In the genomic region with DNA sequence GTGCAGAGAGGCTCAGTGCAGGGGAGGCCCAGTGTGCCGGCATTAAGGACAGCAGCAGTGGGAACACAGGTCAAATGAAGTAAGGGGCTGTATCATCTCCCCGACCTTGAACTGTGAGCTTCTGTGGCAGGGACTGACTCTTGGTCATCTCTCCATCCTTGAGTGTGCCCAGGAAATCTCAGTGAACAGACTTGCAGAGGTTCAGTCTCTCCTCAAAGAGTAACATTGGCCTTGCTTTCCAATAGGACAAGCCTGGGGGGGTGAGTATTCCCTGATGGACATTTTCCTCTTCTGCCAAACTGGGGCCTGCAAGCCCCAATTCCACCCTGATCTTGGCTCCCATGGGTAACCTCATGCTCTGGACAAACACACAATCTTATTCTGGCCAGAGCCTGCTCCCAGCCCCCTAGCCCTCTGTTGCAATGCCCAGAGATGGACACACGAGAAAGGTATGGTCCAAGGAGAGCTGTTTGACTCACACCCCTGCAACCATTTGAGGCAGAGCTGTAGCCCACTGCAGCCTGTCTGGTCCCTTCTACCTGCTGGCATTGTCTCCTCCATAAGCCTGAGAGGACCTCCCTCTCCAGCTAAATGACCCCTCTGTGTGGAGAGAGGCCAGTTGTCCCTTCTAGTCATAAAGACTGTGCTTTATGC, we compare ENCODE assay signal across 23 cellular contexts. TPM values are rescaled to one million over a fixed set of nuclear protein-coding genes. Genes with fewer than 3 reads are reported as not detected.
DNase-seq lines count a peak whose midpoint lies in the region; FAIRE-seq and TF ChIP-seq lines count a peak whose summit lies in the region.
"Had no signal": no experiment of that assay in that cellular context is flagged by ENCODE, and none has a peak within 500 bp of the region (broad histone marks: within the 10 kb centered on the region; RNA-seq: fewer than 3 reads in every experiment).

No MANE protein-coding gene starts in this region.

- no peak overlapping the region for H2BK5ac ChIP-seq in H1 (ENCODE audit: low read depth, low read length)

- no peak overlapping the region for H4K5ac ChIP-seq in H1 (ENCODE audit: insufficient read length, low read depth, low read length)

- no peak overlapping the region for H2BK15ac ChIP-seq in H1 (ENCODE audit: low read length)

- no peaks in the 10 kb centered on the region for H3K27me3 Mint-ChIP-seq in CD14-positive monocyte (ENCODE audit: low read depth in 3 of 3)

- intact Hi-C loops in CD14-positive monocyte (cut with micrococcal nuclease) (loop anchor here in 1 of 2 donors (10.0 kb wide), 1 partner anchor 472 kb away; no protein-coding TSS in a partner anchor), posterior vena cava (cut with DNase I) (no loop called here)

- peaks cover 0 to 1% of the 10 kb centered on the region in 2 experiments for H4K20me1 ChIP-seq in H1 (replicated peaks in 1 of 2; ENCODE audit: control insufficient read depth in 1 of 2, insufficient read depth in 2 of 2, low read length in 2 of 2)

- H3K27ac Mint-ChIP-seq in CD14-positive monocyte: peak overlapping the region in 2 of 7 donors; percentile 55 to 68
- H3K27ac Mint-ChIP-seq: natural killer cell treated with Interleukin-12 subunit alpha and Interleukin-12 subunit beta and Interleukin-15 and Interleukin-18, amount 100 ng/mL, for 72 hours had no signal

- H4K91ac ChIP-seq in H1 (replicated peaks; ENCODE audit: insufficient read length, low read length): no peak overlapping the region

- H3K4me3 ChIP-seq in H7 (ENCODE audit: insufficient read depth, low read depth, low read length): no peak overlapping the region
- no peak overlapping the region for H3K4me3 ChIP-seq in H1 (ENCODE audit: extremely low read depth in 1 of 4, insufficient read depth in 2 of 4, low read depth in 3 of 4, low read length in 4 of 4)
- H3K4me3 ChIP-seq in MG63: no peak overlapping the region
- H3K4me3 ChIP-seq: SJSA1 had no signal

- TF ChIP-seq EP300 in H1 (IDR thresholded peaks at IDR 0.05; ENCODE audit: borderline replicate concordance in 1 of 2, low read depth in 2 of 2, low read length in 2 of 2): no peak

- H2AK5ac ChIP-seq in H1 (ENCODE audit: low read depth, low read length): no peak overlapping the region

- H3K36me3 ChIP-seq in H7 (replicated peaks; ENCODE audit: control insufficient read depth, insufficient read depth, low read length) (peaks cover 21% of the 10 kb centered on the region), H1 (ENCODE audit: control insufficient read depth in 2 of 4, insufficient read depth in 4 of 4, low read length in 3 of 4) (peaks cover 14 to 30% (median 21%) of the 10 kb centered on the region in 4 experiments), MG63 (peaks cover 42% of the 10 kb centered on the region)

- no peak overlapping the region for H3K4ac ChIP-seq in H1 (replicated peaks; ENCODE audit: insufficient read length, low read depth, low read length)

- H3K27me3 ChIP-seq in H7 (ENCODE audit: control insufficient read depth, insufficient read depth, low read length): no peaks in the 10 kb centered on the region
- no peaks in the 10 kb centered on the region for H3K27me3 ChIP-seq in H1 (replicated peaks in 1 of 4; ENCODE audit: control insufficient read depth in 3 of 4, extremely low read depth in 1 of 4, insufficient read depth in 3 of 4, low read length in 3 of 4)
- H3K27me3 ChIP-seq in MG63: no peaks in the 10 kb centered on the region
- H3K27me3 ChIP-seq: SJSA1 had no signal

- H3K4me2 ChIP-seq in H1 (ENCODE audit: insufficient read depth in 1 of 2, low read depth in 2 of 2, low read length in 2 of 2): no peak overlapping the region

- no peak for FAIRE-seq in H1 (lab: Jason Lieb, UNC)
- FAIRE-seq: HTR-8/SVneo had no signal

- no peaks in the 10 kb centered on the region for H3K79me1 ChIP-seq in H1 (ENCODE audit: low read depth, low read length)

- no peak overlapping the region for H2AFZ ChIP-seq in H1 (ENCODE audit: low read length)

- TF ChIP-seq RAD21 in H1 (IDR thresholded peaks at IDR 0.05 in 1 of 2, conservative IDR thresholded peaks at IDR 0.05 in 1 of 2; ENCODE audit: low read depth in 2 of 2, low read length in 2 of 2): no peak

- no peak; a peak in 1 of 3 replicates for TF ChIP-seq POLR2A in H1 (IDR thresholded peaks at IDR 0.05; ENCODE audit: control extremely low read depth in 1 of 2, low read depth in 2 of 2, low read length in 2 of 2)

- H3K23ac ChIP-seq in H1 (ENCODE audit: insufficient read length): no peak overlapping the region

- no peaks in the 10 kb centered on the region for H3K9me3 ChIP-seq in H1 (ENCODE audit: insufficient read depth in 2 of 2, low read depth in 1 of 2, low read length in 1 of 2)
- H3K9me3 ChIP-seq in MG63: no peaks in the 10 kb centered on the region
- H3K9me3 ChIP-seq: SJSA1 had no signal

- no peaks in the 10 kb centered on the region for H3K9me3 Mint-ChIP-seq in CD14-positive monocyte
- H3K9me3 Mint-ChIP-seq: natural killer cell treated with Interleukin-12 subunit alpha and Interleukin-12 subunit beta and Interleukin-15 and Interleukin-18, amount 100 ng/mL, for 72 hours had no signal

- no peak overlapping the region for H3K27ac ChIP-seq in H1 (ENCODE audit: low read depth, low read length)
- H3K27ac ChIP-seq: epithelial cell of prostate, SJSA1 had no signal

- no peak overlapping the region for H4K8ac ChIP-seq in H1 (ENCODE audit: extremely low read depth, insufficient read depth, low read length)

- H3K4me1 Mint-ChIP-seq in CD14-positive monocyte: peaks cover 3% of the 10 kb centered on the region

- H3K18ac ChIP-seq in H1 (ENCODE audit: extremely low read depth, low read length): no peak overlapping the region; the same call in 1 of the 2 replicates

- H3K36me3 Mint-ChIP-seq in CD14-positive monocyte: peaks cover 40 to 68% of the 10 kb centered on the region in 2 donors

- H2BK20ac ChIP-seq in H1 (ENCODE audit: low read length): no peak overlapping the region

- no peak overlapping the region for H3K9ac ChIP-seq in H1 (replicated peaks in 1 of 4; ENCODE audit: extremely low read depth in 1 of 4, low read depth in 3 of 4, low read length in 3 of 4)

- no peak overlapping the region for H2BK12ac ChIP-seq in H1 (ENCODE audit: low read depth, low read length)

- CTCF ChIA-PET in H1 (lab: Charles Lee; ENCODE audit: partially characterized antibody): interaction anchor here (0.6 to 2.4 kb wide), 4 partner anchors 11 to 698 kb away, joined by 3 to 6 read pairs (median 4); partner anchors contain the start of gene TLE3

- H3K14ac ChIP-seq in H1 (ENCODE audit: insufficient read length): no peak overlapping the region

- DNase-seq in CD14-positive monocyte (ENCODE audit: low spot score) (peak; percentile 40), H7 (peak; percentile 33), H1 (ENCODE audit: low read depth in 1 of 2, low spot score in 2 of 2) (no peak), posterior vena cava (ENCODE audit: low spot score) (peak; percentile 58), foreskin melanocyte (no peak), NCI-H2029 treated with DMSO at 0.1 percent for 48 hours (lab: John Stamatoyannopoulos, UW) (no peak), MG63 (no peak)
- DNase-seq: activated CD4-positive, alpha-beta T cell treated with anti-CD3 and anti-CD28 coated beads, Interleukin-2, amount 50 U/mL, for 48 hours; activated gamma-delta T cell treated with Interleukin-2 at 50 U/mL for 16 hours; anterior cingulate cortex; caudate nucleus; foreskin fibroblast; GF-D8; midbrain; NCI-H1105 treated with DMSO at 0.1 percent for 48 hours; NCI-H2081 treated with DMSO at 0.1 percent for 48 hours; NCI-H510A; T-helper 2 cell; WERI-Rb-1 had no signal

- H2BK120ac ChIP-seq in H1 (replicated peaks; ENCODE audit: low read depth, low read length): no peak overlapping the region

- TF ChIP-seq CTCF in CD14-positive monocyte (IDR thresholded peaks at IDR 0.05): no peak
- no peak for TF ChIP-seq CTCF in H1 (IDR thresholded peaks at IDR 0.05; ENCODE audit: control extremely low read depth in 1 of 3, insufficient read depth in 1 of 3, low read depth in 1 of 3, low read length in 3 of 3)

- H3K4me1 ChIP-seq in H1 (replicated peaks in 1 of 4; ENCODE audit: control insufficient read depth in 3 of 4, insufficient read depth in 4 of 4, low read length in 3 of 4): peaks cover 0 to 7% (median 3%) of the 10 kb centered on the region in 4 experiments; a peak in 5 of 7 replicates
- H3K4me1 ChIP-seq: SJSA1 had no signal

- POLR2A ChIA-PET in H1 (lab: Charles Lee; ENCODE audit: partially characterized antibody): interaction anchor here (0.6 to 1.7 kb wide), 4 partner anchors 11 to 283 kb away, joined by 3 to 7 read pairs (median 3); no protein-coding TSS in a partner anchor

- WGBS in H1 (ENCODE audit: extremely low coverage in 1 of 2, insufficient coverage in 1 of 2, insufficient read length in 1 of 2, insufficient replicate concordance in 2 of 2, low coverage in 1 of 2, low lambda C conversion rate in 2 of 2, missing lambda C conversion rate in 1 of 2), 2 experiments: 94% methylated on average over 3 of the region's 3 CpGs; no CpG with 5 or more reads in 1 of the 2 experiments

- H3K4me3 Mint-ChIP-seq in CD14-positive monocyte: no peak overlapping the region
- H3K4me3 Mint-ChIP-seq: natural killer cell treated with Interleukin-12 subunit alpha and Interleukin-12 subunit beta and Interleukin-15 and Interleukin-18, amount 100 ng/mL, for 72 hours had no signal

- H3K23me2 ChIP-seq in H1 (ENCODE audit: low read depth, low read length): peaks cover 7% of the 10 kb centered on the region; the same call in 1 of the 2 replicates

- H3K79me2 ChIP-seq in H1 (ENCODE audit: control insufficient read depth in 1 of 2, insufficient read depth in 2 of 2, low read length in 2 of 2): no peaks in the 10 kb centered on the region

- no peak overlapping the region for H3K56ac ChIP-seq in H1 (replicated peaks; ENCODE audit: insufficient read length, low read depth, low read length)

RNA-seq across cellular contexts. Expression of gene TLE3, which starts 50.9 kb away (rescaled TPM):
- 10 to 100 TPM; 12.8 to 23.6 TPM for polyA plus RNA-seq in CD14-positive monocyte
- 83.5 and 108 TPM in 2 replicates for total RNA-seq in H7 (2014; rRNA removed; shearing (Covaris generic))
- 61.2 and 67.5 TPM in 2 replicates for total RNA-seq in H1 (2021; fragmentation: NEBNext Ultra II Directional; extraction: Animal tissue kit (Norgen Biotek cat#: 25700))
- polyA plus RNA-seq in H1 (2011; rRNA removed): 25.1 and 50.3 TPM in 2 replicates
- polyA plus RNA-seq in H1 (2011; cell fraction: cytosol; rRNA removed): 33.9 TPM
- 74.7 TPM for polyA plus RNA-seq in H1 (2011; cell fraction: nucleus; rRNA removed)
- 51.9 to 54.9 TPM (median 54.2 TPM) in 4 replicates for polyA plus RNA-seq in H1 (2012, experiment 1 of 2)
- polyA plus RNA-seq in H1 (2012, experiment 2 of 2): 50.8 TPM
- polyA plus RNA-seq in H1 (2013, experiment 1 of 2): 27.6 TPM
- polyA plus RNA-seq in H1 (2013, experiment 2 of 2): 25.2 TPM
- polyA minus RNA-seq in H1 (2011; rRNA and poly(A)+ RNA removed): 68.7 and 75.5 TPM in 2 replicates
- 62.8 TPM for polyA minus RNA-seq in H1 (2011; cell fraction: cytosol; rRNA and poly(A)+ RNA removed)
- polyA minus RNA-seq in H1 (2011; cell fraction: nucleus; rRNA and poly(A)+ RNA removed): 101 TPM
- total RNA-seq in posterior vena cava: 10 to 100 TPM; 45.5 to 50.9 TPM
- total RNA-seq in MG63 (2014; rRNA removed; shearing (Covaris generic); ENCODE audit: low replicate concordance): 42.9 and 86.7 TPM in 2 replicates

Comparison
In these comparisons a context has a peak if more than half of its experiments do, and no peak if none do; other contexts are left out.
1. DNase-seq: peak in CD14-positive monocyte (single experiment), H7 (single experiment) and posterior vena cava (single experiment); none in H1 (0 of 2), foreskin melanocyte (single experiment), NCI-H2029 treated with DMSO at 0.1 percent for 48 hours (single experiment) and MG63 (single experiment).